ENCODE assay signal across 14 cellular contexts in genomic region chr17:38354466-38354865, GRCh38. TPM values are rescaled to one million over a fixed set of nuclear protein-coding genes. Genes with fewer than 3 reads are reported as not detected.
DNase-seq lines count a peak whose midpoint lies in the region; ATAC-seq and TF ChIP-seq lines count a peak whose summit lies in the region.
"Had no signal": no experiment of that assay in that cellular context is flagged by ENCODE, and none has a peak within 500 bp of the region (broad histone marks: within the 10 kb centered on the region; RNA-seq: fewer than 3 reads in every experiment).

No MANE protein-coding gene starts in this region.

- peak overlapping the region; percentile 91 for H3K4me2 ChIP-seq in DND-41 (ENCODE audit: insufficient read depth, low read length)

- peak overlapping the region; percentile 84 for H3K9ac ChIP-seq in DND-41 (ENCODE audit: low read depth, low read length)

- H3K79me2 ChIP-seq in DND-41 (ENCODE audit: insufficient read depth, low read length) = peaks cover 75% of the 10 kb centered on the region

- H3K27me3 ChIP-seq in A673 (replicated peaks; ENCODE audit: insufficient read depth, low read depth, low read length, poor library complexity) (no peaks in the 10 kb centered on the region), DND-41 (ENCODE audit: insufficient read depth, low read length, poor library complexity) (no peaks in the 10 kb centered on the region)

- H3K27me3 Mint-ChIP-seq in activated T-helper 2 cell treated with anti-CD3 and anti-CD28 coated beads, Interferon-gamma antibody, Interleukin-2, Interleukin-4, amounts not matched to agents 10 μg/mL and 5 μg/mL and 100 μg/mL, durations not matched to agents 14 hours and 24 hours and 36 hours (ENCODE audit: low read depth) = no peaks in the 10 kb centered on the region
- no peaks in the 10 kb centered on the region for H3K27me3 Mint-ChIP-seq in mesothelial cell of epicardium (ENCODE audit: low read depth)
- H3K27me3 Mint-ChIP-seq: activated CD4-positive, alpha-beta T cell treated with anti-CD3 and anti-CD28 coated beads, Interleukin-2, amount 10 ng/mL, durations not matched to agents 7 days and 5 days had no signal

- peaks cover 33% of the 10 kb centered on the region for H3K4me1 Mint-ChIP-seq in activated T-helper 2 cell treated with anti-CD3 and anti-CD28 coated beads, Interferon-gamma antibody, Interleukin-2, Interleukin-4, amounts not matched to agents 10 μg/mL and 5 μg/mL and 100 μg/mL, durations not matched to agents 14 hours and 24 hours and 36 hours (ENCODE audit: low read depth)
- H3K4me1 Mint-ChIP-seq in mesothelial cell of epicardium = peaks cover 61% of the 10 kb centered on the region

- H3K4me3 Mint-ChIP-seq in activated T-helper 2 cell treated with anti-CD3 and anti-CD28 coated beads, Interferon-gamma antibody, Interleukin-2, Interleukin-4, amounts not matched to agents 10 μg/mL and 5 μg/mL and 100 μg/mL, durations not matched to agents 14 hours and 24 hours and 36 hours (ENCODE audit: low read depth) = peak overlapping the region; percentile 9
- H3K4me3 Mint-ChIP-seq in mesothelial cell of epicardium = peak overlapping the region; percentile 33

- H3K9me3 ChIP-seq in A673 (ENCODE audit: low read depth, low read length, poor library complexity, severe bottlenecking) = no peaks in the 10 kb centered on the region
- no peaks in the 10 kb centered on the region for H3K9me3 ChIP-seq in DND-41 (ENCODE audit: insufficient read depth, low read length, severe bottlenecking)

- no peaks in the 10 kb centered on the region for H3K9me3 Mint-ChIP-seq in activated T-helper 2 cell treated with anti-CD3 and anti-CD28 coated beads, Interferon-gamma antibody, Interleukin-2, Interleukin-4, amounts not matched to agents 10 μg/mL and 5 μg/mL and 100 μg/mL, durations not matched to agents 14 hours and 24 hours and 36 hours
- no peaks in the 10 kb centered on the region for H3K9me3 Mint-ChIP-seq in mesothelial cell of epicardium
- H3K9me3 Mint-ChIP-seq: activated CD4-positive, alpha-beta T cell treated with anti-CD3 and anti-CD28 coated beads, Interleukin-2, amount 10 ng/mL, durations not matched to agents 7 days and 5 days had no signal

- peaks cover 40% of the 10 kb centered on the region for H4K20me1 ChIP-seq in DND-41 (ENCODE audit: insufficient read depth, low read length)

- DNase-seq in A673 (ENCODE audit: low spot score) (no peak), DND-41 (no peak), mesothelial cell of epicardium (ENCODE audit: low spot score in 2 of 2, unreplicated experiment in 2 of 2) (no peak), NCI-H146 (lab: John Stamatoyannopoulos, UW) (no peak), activated gamma-delta T cell treated with Interleukin-2 at 50 U/mL for 16 hours (no peak)
- no peak for DNase-seq in activated T-helper 2 cell treated with anti-CD3 and anti-CD28 coated beads, Interferon-gamma antibody, Interleukin-2, Interleukin-4, amounts not matched to agents 10 μg/mL and 5 μg/mL and 100 μg/mL, durations not matched to agents 14 hours and 24 hours and 36 hours (ENCODE audit: low spot score)
- DNase-seq: activated CD4-positive, alpha-beta T cell treated with anti-CD3 and anti-CD28 coated beads, Interleukin-2, amount 10 ng/mL, durations not matched to agents 7 days and 5 days; activated naive CD4-positive, alpha-beta T cell; GOT3; NCI-H1930; stimulated activated CD8-positive, alpha-beta memory T cell treated with anti-CD3 and anti-CD28 coated beads, Interleukin-4, amount 100 ng/mL, for 48 hours had no signal

- POLR2A ChIA-PET in A673 (lab: Charles Lee; ENCODE audit: low non-redundant PET) = no interaction called here

- CTCF ChIA-PET in A673 (lab: Charles Lee) = no interaction called here

- H3K4me1 ChIP-seq in A673 (ENCODE audit: insufficient read depth, low read length, poor library complexity, severe bottlenecking) = peaks cover 8% of the 10 kb centered on the region
- H3K4me1 ChIP-seq in DND-41 (ENCODE audit: insufficient read depth, low read length) = peaks cover 60% of the 10 kb centered on the region

- ATAC-seq in DND-41 (ENCODE audit: insufficient read depth, low read depth) (no peak), GM21515 (IDR thresholded peaks at IDR 0.05; ENCODE audit: unreplicated experiment) (no peak), HG02623 (IDR thresholded peaks at IDR 0.05; ENCODE audit: unreplicated experiment) (no peak)

- H3K4me3 ChIP-seq in A673 (ENCODE audit: low read depth, low read length, poor library complexity, severe bottlenecking) (peak overlapping the region; percentile 19), DND-41 (ENCODE audit: low read depth in 1 of 2, low read length in 2 of 2) (peak overlapping the region in 1 of 2 experiments; percentile 61; a peak in 3 of 4 replicates)

- H3K27ac ChIP-seq in A673 (ENCODE audit: low read depth, low read length, poor library complexity, severe bottlenecking) (no peak overlapping the region), DND-41 (ENCODE audit: low read length) (peak overlapping the region; percentile 20; the same call in 1 of the 2 replicates)

- TF ChIP-seq CTCF in A673 (conservative IDR thresholded peaks at IDR 0.05; ENCODE audit: low read depth, low read length) (no peak), DND-41 (IDR thresholded peaks at IDR 0.05; ENCODE audit: borderline replicate concordance, extremely low read depth, low read length, poor library complexity, severe bottlenecking) (no peak), mesothelial cell of epicardium (IDR thresholded peaks at IDR 0.05; ENCODE audit: unreplicated experiment) (no peak)

- H2AFZ ChIP-seq in DND-41 (ENCODE audit: low read depth, low read length) = no peak overlapping the region

- H3K27ac Mint-ChIP-seq in activated T-helper 2 cell treated with anti-CD3 and anti-CD28 coated beads, Interferon-gamma antibody, Interleukin-2, Interleukin-4, amounts not matched to agents 10 μg/mL and 5 μg/mL and 100 μg/mL, durations not matched to agents 14 hours and 24 hours and 36 hours = no peak overlapping the region
- no peak overlapping the region for H3K27ac Mint-ChIP-seq in mesothelial cell of epicardium
- H3K27ac Mint-ChIP-seq: activated CD4-positive, alpha-beta T cell treated with anti-CD3 and anti-CD28 coated beads, Interleukin-2, amount 10 ng/mL, durations not matched to agents 7 days and 5 days had no signal

- peaks cover 8% of the 10 kb centered on the region for H3K36me3 Mint-ChIP-seq in activated T-helper 2 cell treated with anti-CD3 and anti-CD28 coated beads, Interferon-gamma antibody, Interleukin-2, Interleukin-4, amounts not matched to agents 10 μg/mL and 5 μg/mL and 100 μg/mL, durations not matched to agents 14 hours and 24 hours and 36 hours (ENCODE audit: low read depth)
- H3K36me3 Mint-ChIP-seq in mesothelial cell of epicardium = no peaks in the 10 kb centered on the region

- intact Hi-C loops in A673 (cut with micrococcal nuclease; ENCODE audit: unreplicated experiment) = no loop called here
- intact Hi-C loops in activated T-helper 2 cell treated with anti-CD3 and anti-CD28 coated beads, Interferon-gamma antibody, Interleukin-2, Interleukin-4, amounts not matched to agents 10 μg/mL and 5 μg/mL and 100 μg/mL, durations not matched to agents 14 hours and 24 hours and 36 hours (cut with micrococcal nuclease) = no loop called here

- no peaks in the 10 kb centered on the region for H3K36me3 ChIP-seq in A673 (ENCODE audit: insufficient read depth, low read length, poor library complexity, severe bottlenecking)
- H3K36me3 ChIP-seq in DND-41 (ENCODE audit: insufficient read depth, low read length) = peaks cover 4% of the 10 kb centered on the region; the same call in 1 of the 2 replicates

- BruUV-seq in A673 (replicated peaks; lab: Mats Ljungman, UMichigan) = no TSS peak

RNA-seq across cellular contexts. Expression of gene SOCS7, which starts 2.8 kb away (rescaled TPM):
- total RNA-seq in A673 (2021) (15.2 and 17.3 TPM in 2 replicates), mesothelial cell of epicardium (31.6 to 33.6 TPM (median 32.9 TPM) in 3 replicates)
- total RNA-seq in activated T-helper 2 cell treated with anti-CD3 and anti-CD28 coated beads, Interferon-gamma antibody, Interleukin-2, Interleukin-4, amounts not matched to agents 10 μg/mL and 5 μg/mL and 100 μg/mL, durations not matched to agents 14 hours and 24 hours and 36 hours = 25.9 and 30.5 TPM in 2 replicates

RNA-seq across cellular contexts. Expression of gene GPR179, which starts 10.7 kb away (rescaled TPM):
- total RNA-seq in A673 (2021) (0.04 TPM in 2 replicates), mesothelial cell of epicardium (0.22 to 0.77 TPM (median 0.25 TPM) in 3 replicates)
- total RNA-seq in activated T-helper 2 cell treated with anti-CD3 and anti-CD28 coated beads, Interferon-gamma antibody, Interleukin-2, Interleukin-4, amounts not matched to agents 10 μg/mL and 5 μg/mL and 100 μg/mL, durations not matched to agents 14 hours and 24 hours and 36 hours = not detected in 2 replicates
- total RNA-seq: activated CD4-positive, alpha-beta T cell treated with anti-CD3 and anti-CD28 coated beads, Interleukin-2, amount 10 ng/mL, durations not matched to agents 7 days and 5 days; chondrocyte had no signal

RNA-seq across cellular contexts. Expression of gene MRPL45, which starts 57.5 kb away (rescaled TPM):
- total RNA-seq in A673 (2021) (34.4 and 36.5 TPM in 2 replicates), mesothelial cell of epicardium (39.9 to 42.9 TPM (median 41.9 TPM) in 3 replicates)
- 43.5 and 44.6 TPM in 2 replicates for total RNA-seq in activated T-helper 2 cell treated with anti-CD3 and anti-CD28 coated beads, Interferon-gamma antibody, Interleukin-2, Interleukin-4, amounts not matched to agents 10 μg/mL and 5 μg/mL and 100 μg/mL, durations not matched to agents 14 hours and 24 hours and 36 hours
